ENCODE assay signal across 19 cellular contexts in genomic region chr21:34105947-34106541, GRCh38. TPM values are rescaled to one million over a fixed set of nuclear protein-coding genes. Genes with fewer than 3 reads are reported as not detected.
DNase-seq lines count a peak whose midpoint lies in the region; ATAC-seq, FAIRE-seq and TF ChIP-seq lines count a peak whose summit lies in the region.
"Had no signal": no experiment of that assay in that cellular context is flagged by ENCODE, and none has a peak within 500 bp of the region (broad histone marks: within the 10 kb centered on the region; RNA-seq: fewer than 3 reads in every experiment).

No MANE protein-coding gene starts in this region.

- H3K27ac Mint-ChIP-seq in activated naive CD4-positive, alpha-beta T cell treated with anti-CD3 and anti-CD28 coated beads, Interleukin-2, amount 50 U/mL, for 72 hours, result peak overlapping the region in 1 of 2 donors; percentile 9

- TF ChIP-seq CTCF in A673 (conservative IDR thresholded peaks at IDR 0.05; ENCODE audit: low read depth, low read length), result no peak

- FAIRE-seq in H54 (lab: Jason Lieb, UNC) (peak; percentile 64), small intestine (lab: Jason Lieb, UNC) (peak; percentile 10)

- CTCF ChIA-PET in A673 (lab: Charles Lee), result no interaction called here

- no peak overlapping the region for H3K27ac ChIP-seq in small intestine (ENCODE audit: low read depth in 1 of 2, low read length in 1 of 2)
- H3K27ac ChIP-seq in A673 (ENCODE audit: low read depth, low read length, poor library complexity, severe bottlenecking), result no peak overlapping the region
- H3K27ac ChIP-seq: GM23248, PC-9, SJSA1 had no signal

- no TSS peak for BruUV-seq in A673 (replicated peaks; lab: Mats Ljungman, UMichigan)

- POLR2A ChIA-PET in A673 (lab: Charles Lee; ENCODE audit: low non-redundant PET), result no interaction called here

- peak overlapping the region; percentile 23 for H3K9ac ChIP-seq in adipocyte (ENCODE audit: low read length)
- H3K9ac ChIP-seq: GM23248 had no signal

- intact Hi-C loops in A673 (cut with micrococcal nuclease; ENCODE audit: unreplicated experiment), result no loop called here

- no peaks in the 10 kb centered on the region for H3K9me3 ChIP-seq in adipocyte (ENCODE audit: control insufficient read depth, low read length)
- no peaks in the 10 kb centered on the region for H3K9me3 ChIP-seq in small intestine (ENCODE audit: control insufficient read depth, low read depth)
- no peaks in the 10 kb centered on the region for H3K9me3 ChIP-seq in A673 (ENCODE audit: low read depth, low read length, poor library complexity, severe bottlenecking)
- H3K9me3 ChIP-seq: BE2C, SJSA1 had no signal

- H3K36me3 Mint-ChIP-seq in activated naive CD4-positive, alpha-beta T cell treated with anti-CD3 and anti-CD28 coated beads, Interleukin-2, amount 50 U/mL, for 72 hours, result peaks cover 9 to 69% of the 10 kb centered on the region in 2 donors

- no peaks in the 10 kb centered on the region for H3K27me3 ChIP-seq in adipocyte (replicated peaks; ENCODE audit: control insufficient read depth, insufficient read depth, low read length)
- H3K27me3 ChIP-seq in small intestine (ENCODE audit: control insufficient read depth in 2 of 2, insufficient read depth in 2 of 2, low read length in 2 of 2), result no peaks in the 10 kb centered on the region
- H3K27me3 ChIP-seq in A673 (replicated peaks; ENCODE audit: insufficient read depth, low read depth, low read length, poor library complexity), result no peaks in the 10 kb centered on the region
- H3K27me3 ChIP-seq: BE2C, SJSA1 had no signal

- H3K4me1 ChIP-seq in adipocyte (ENCODE audit: control insufficient read depth, insufficient read depth, low read length), result peaks cover 38% of the 10 kb centered on the region
- no peaks in the 10 kb centered on the region for H3K4me1 ChIP-seq in small intestine (ENCODE audit: control insufficient read depth in 2 of 2, insufficient read depth in 1 of 2, low read depth in 1 of 2, low read length in 1 of 2)
- no peaks in the 10 kb centered on the region for H3K4me1 ChIP-seq in A673 (ENCODE audit: insufficient read depth, low read length, poor library complexity, severe bottlenecking)
- H3K4me1 ChIP-seq: BE2C had no signal

- peaks cover 13% of the 10 kb centered on the region for H3K36me3 ChIP-seq in adipocyte (ENCODE audit: control insufficient read depth, insufficient read depth, low read length, severe bottlenecking)
- H3K36me3 ChIP-seq in small intestine (ENCODE audit: control insufficient read depth in 2 of 2, insufficient read depth in 2 of 2, low read length in 2 of 2), result peaks cover 0 to 2% of the 10 kb centered on the region in 2 donors
- no peaks in the 10 kb centered on the region for H3K36me3 ChIP-seq in A673 (ENCODE audit: insufficient read depth, low read length, poor library complexity, severe bottlenecking)
- H3K36me3 ChIP-seq: BE2C had no signal

- H3K4me3 ChIP-seq in adipocyte (ENCODE audit: low read length) (no peak overlapping the region), small intestine (ENCODE audit: low read depth in 1 of 2, low read length in 2 of 2) (no peak overlapping the region), A673 (ENCODE audit: low read depth, low read length, poor library complexity, severe bottlenecking) (no peak overlapping the region)
- H3K4me3 ChIP-seq: GM23248, PC-9, SJSA1 had no signal

- peaks cover 0 to 6% of the 10 kb centered on the region in 2 donors for H3K9me3 Mint-ChIP-seq in activated naive CD4-positive, alpha-beta T cell treated with anti-CD3 and anti-CD28 coated beads, Interleukin-2, amount 50 U/mL, for 72 hours

- ATAC-seq in activated naive CD4-positive, alpha-beta T cell treated with anti-CD3 and anti-CD28 coated beads, Interleukin-2, amount 50 U/mL, for 72 hours, result peak; percentile 36 to 87
- no peak for ATAC-seq in GM19328 (IDR thresholded peaks at IDR 0.05; ENCODE audit: unreplicated experiment)

- no peak for TF ChIP-seq POLR2A in H54 (IDR thresholded peaks at IDR 0.05; ENCODE audit: low read depth, low read length)

- DNase-seq in activated naive CD4-positive, alpha-beta T cell treated with anti-CD3 and anti-CD28 coated beads, Interleukin-2, amount 50 U/mL, for 72 hours (ENCODE audit: low spot score in 2 of 2), result no peak
- DNase-seq in activated naive CD4-positive, alpha-beta T cell treated with Interleukin-2 at 50 U/mL for 16 hours, result no peak
- DNase-seq in H54 (ENCODE audit: insufficient read length, low spot score) (no peak), adipocyte (ENCODE audit: low read depth) (peak; percentile 60), small intestine (no peak), A673 (ENCODE audit: low spot score) (no peak), HuH-7.5 (ENCODE audit: low spot score) (no peak)
- DNase-seq: BE2C; CD4-positive, alpha-beta memory T cell; DMS79; GM23248; KBM-7; NCI-H1436; NCI-H2081; NCI-H510A treated with DMSO at 0.1 percent for 48 hours; NCI-H82; PC-9 had no signal

RNA-seq across cellular contexts. Expression of gene MRPS6, which starts 32.7 kb away (rescaled TPM):
- 100 to 1,000 TPM; 114 to 146 TPM for total RNA-seq in activated naive CD4-positive, alpha-beta T cell treated with anti-CD3 and anti-CD28 coated beads, Interleukin-2, amount 50 U/mL, for 72 hours
- polyA plus RNA-seq in small intestine, result 10 to 100 TPM; 47.0 to 59.7 (median 57.8) TPM
- 99.7 and 115 TPM in 2 replicates for total RNA-seq in A673 (2021)

RNA-seq across cellular contexts. Expression of gene SLC5A3, which starts 32.7 kb away (rescaled TPM):
- total RNA-seq in activated naive CD4-positive, alpha-beta T cell treated with anti-CD3 and anti-CD28 coated beads, Interleukin-2, amount 50 U/mL, for 72 hours, result 10 to 100 TPM; 35.8 to 77.1 TPM
- polyA plus RNA-seq in small intestine, result 1 to 10 TPM in 1 of 3 donors, under 1 TPM in 2; 0.54 to 2.2 (median 0.89) TPM
- total RNA-seq in A673 (2021), result 18.4 and 20.5 TPM in 2 replicates
